ENCODE assay signal across 8 cellular contexts in the genomic region with DNA sequence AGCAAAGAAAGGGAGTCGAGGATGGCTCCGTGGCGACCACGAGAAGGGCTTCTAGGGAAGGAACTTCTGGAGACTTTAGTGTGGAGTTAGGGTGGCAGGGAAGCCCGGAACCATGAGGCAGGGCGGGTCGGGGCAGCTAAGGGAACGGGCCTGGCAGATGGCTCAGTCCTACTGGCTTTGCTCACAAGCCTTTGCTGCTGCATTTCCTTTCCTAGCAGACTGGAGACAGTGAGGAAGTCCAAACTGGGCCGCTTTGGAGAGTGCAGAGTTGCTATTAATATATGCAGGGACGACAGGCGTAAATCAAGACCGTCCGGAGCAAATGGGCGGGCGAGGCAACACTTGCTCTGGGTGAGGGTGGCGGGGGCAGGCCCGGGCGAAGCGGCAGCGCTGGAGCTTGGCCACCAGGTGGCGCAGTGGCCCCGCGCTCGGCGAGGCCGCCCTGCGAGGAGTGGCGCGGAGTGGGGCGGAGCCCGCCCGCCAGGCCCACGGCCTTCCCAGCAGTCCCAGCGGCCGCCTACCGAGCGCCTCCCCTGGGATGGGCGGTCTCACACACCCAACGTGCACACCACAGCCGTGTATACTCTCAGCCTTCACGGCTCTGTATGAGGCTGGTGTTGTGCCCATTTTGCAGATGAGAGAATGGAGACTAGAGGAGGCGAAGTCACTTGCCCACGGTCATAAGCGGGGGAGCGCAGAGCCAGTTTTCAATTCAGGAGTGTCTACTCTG. TPM values are rescaled to one million over a fixed set of nuclear protein-coding genes. Genes with fewer than 3 reads are reported as not detected.
A peak's percentile ranks its signal among the peaks of the same experiment; 100 is the strongest.
DNase-seq lines count a peak whose midpoint lies in the region; ATAC-seq and TF ChIP-seq lines count a peak whose summit lies in the region.

No MANE protein-coding gene starts in this region.

- peaks cover 15% of the 10 kb centered on the region for H3K4me1 Mint-ChIP-seq in activated naive CD4-positive, alpha-beta T cell treated with anti-CD3 and anti-CD28 coated beads for 36 hours (ENCODE audit: low read depth)

- H3K4me3 Mint-ChIP-seq in activated naive CD4-positive, alpha-beta T cell treated with anti-CD3 and anti-CD28 coated beads for 36 hours = peak overlapping the region; percentile 81

- TF ChIP-seq POLR2A in gastroesophageal sphincter (IDR thresholded peaks at IDR 0.05) = peak; percentile 37 to 65
- no peak for TF ChIP-seq POLR2A in testis (IDR thresholded peaks at IDR 0.05)

- H3K4me1 ChIP-seq in gastroesophageal sphincter (peaks cover 0 to 50% (median 11%) of the 10 kb centered on the region in 3 donors), osteoblast (ENCODE audit: insufficient read depth, low read length) (peaks cover 14% of the 10 kb centered on the region), testis (peaks cover 5% of the 10 kb centered on the region)

- CTCF ChIA-PET in activated naive CD4-positive, alpha-beta T cell treated with anti-CD3 and anti-CD28 coated beads for 36 hours (lab: Charles Lee) = interaction anchor here (0.6 to 8.3 kb wide), 7 partner anchors 16 to 209 kb away, joined by 3 to 94 read pairs (median 4); partner anchors contain the start of gene DCP1B

- H3K4me2 ChIP-seq in osteoblast (ENCODE audit: insufficient read depth, low read length) = peak overlapping the region; percentile 89

- H3K4me3 ChIP-seq in LNCaP clone FGC (ENCODE audit: low read depth, low read length) = peak overlapping the region; percentile 27
- peak overlapping the region; percentile 45 to 71 for H3K4me3 ChIP-seq in gastroesophageal sphincter
- peak overlapping the region; percentile 72 for H3K4me3 ChIP-seq in osteoblast (ENCODE audit: insufficient read depth, low read length)
- peak overlapping the region; percentile 62 to 76 for H3K4me3 ChIP-seq in testis

- no peaks in the 10 kb centered on the region for H3K36me3 ChIP-seq in gastroesophageal sphincter
- no peaks in the 10 kb centered on the region for H3K36me3 ChIP-seq in osteoblast (ENCODE audit: insufficient read depth, low read length)
- H3K36me3 ChIP-seq in testis (ENCODE audit: low read depth, missing control alignments) = no peaks in the 10 kb centered on the region

- H3K27me3 ChIP-seq in gastroesophageal sphincter (no peaks in the 10 kb centered on the region), osteoblast (ENCODE audit: insufficient read depth, low read length) (peaks cover 4% of the 10 kb centered on the region), testis (no peaks in the 10 kb centered on the region)

- in situ Hi-C loops in SK-MEL-5 (cut with HindIII; ENCODE audit: low pct_unique_long_range_greater_than_20kb, low sequenced_read_pairs) = loop anchor here (25.0 kb wide), 1 partner anchor 134 kb away; no protein-coding TSS in a partner anchor

- H3K27ac ChIP-seq in gastroesophageal sphincter = peak overlapping the region; percentile 30 to 88 (median 85)
- peak overlapping the region; percentile 15 for H3K27ac ChIP-seq in osteoblast (ENCODE audit: low read depth, low read length)
- peak overlapping the region; percentile 73 to 81 for H3K27ac ChIP-seq in testis

- H3K27me3 Mint-ChIP-seq in activated naive CD4-positive, alpha-beta T cell treated with anti-CD3 and anti-CD28 coated beads for 36 hours (ENCODE audit: low read depth) = no peaks in the 10 kb centered on the region

- no peaks in the 10 kb centered on the region for H3K79me2 ChIP-seq in osteoblast (ENCODE audit: insufficient read depth, low read length)

- H3K9me3 Mint-ChIP-seq in activated naive CD4-positive, alpha-beta T cell treated with anti-CD3 and anti-CD28 coated beads for 36 hours = no peaks in the 10 kb centered on the region

- no peaks in the 10 kb centered on the region for H4K20me1 ChIP-seq in osteoblast (ENCODE audit: insufficient read depth, low read length)

- TF ChIP-seq CTCF in LNCaP clone FGC (IDR thresholded peaks at IDR 0.05; ENCODE audit: control insufficient read depth, extremely low read depth, insufficient read depth) (peak; percentile 98), gastroesophageal sphincter (IDR thresholded peaks at IDR 0.05) (peak in 3 of 4 experiments; percentile 99 to 100 (median 100)), osteoblast (IDR thresholded peaks at IDR 0.05; ENCODE audit: extremely low read depth, low read depth, low read length) (peak; percentile 82), testis (IDR thresholded peaks at IDR 0.05) (peak; percentile 99 to 100 (median 100))

- DNase-seq in GM04504 (ENCODE audit: low read depth) = peak; percentile 78
- peak; percentile 79 for DNase-seq in GOT3 (lab: John Stamatoyannopoulos, UW)
- DNase-seq in LNCaP clone FGC (ENCODE audit: low read depth) = peak; percentile 69
- DNase-seq in SK-MEL-5 (ENCODE audit: low read depth, low spot score) = peak; percentile 87
- DNase-seq in activated naive CD4-positive, alpha-beta T cell treated with anti-CD3 and anti-CD28 coated beads for 36 hours = peak; percentile 94
- DNase-seq in osteoblast (ENCODE audit: insufficient read length, low spot score, missing footprints) = peak; percentile 99
- peak; percentile 94 for DNase-seq in testis

- H3K36me3 Mint-ChIP-seq in activated naive CD4-positive, alpha-beta T cell treated with anti-CD3 and anti-CD28 coated beads for 36 hours (ENCODE audit: low read depth) = no peaks in the 10 kb centered on the region

- TF ChIP-seq EP300 in gastroesophageal sphincter (IDR thresholded peaks at IDR 0.05) = no peak

- WGBS in gastroesophageal sphincter (ENCODE audit: low coverage in 1 of 2), 2 donors = 13% methylated on average over 7 of the region's 45 CpGs; no CpG with 5 or more reads in 1 of the 2 donors
- 3% methylated on average over 22 to 45 of the region's 45 CpGs for WGBS in testis, 2 donors

- H2AFZ ChIP-seq in osteoblast (ENCODE audit: low read length) = peak overlapping the region; percentile 89

- intact Hi-C loops in activated naive CD4-positive, alpha-beta T cell treated with anti-CD3 and anti-CD28 coated beads for 36 hours (cut with micrococcal nuclease) = loop anchor here (1.0 to 2.0 kb wide), 7 partner anchors 8 to 1017 kb away; partner anchors contain the start of genes DCP1B and ITFG2
- intact Hi-C loops in testis (cut with DNase I; ENCODE audit: low total_unique reads) = loop anchor here (5.0 kb wide), 1 partner anchor 141 kb away; no protein-coding TSS in a partner anchor

- H3K9me3 ChIP-seq in gastroesophageal sphincter (no peaks in the 10 kb centered on the region), osteoblast (ENCODE audit: low read depth, low read length) (no peaks in the 10 kb centered on the region), testis (no peaks in the 10 kb centered on the region)

- peak; percentile 96 for ATAC-seq in gastroesophageal sphincter

- peak overlapping the region; percentile 83 for H3K27ac Mint-ChIP-seq in activated naive CD4-positive, alpha-beta T cell treated with anti-CD3 and anti-CD28 coated beads for 36 hours

RNA-seq across cellular contexts. Expression of gene LRTM2, which starts 24.4 kb away (rescaled TPM):
- not detected in 2 replicates for total RNA-seq in SK-MEL-5 (2014; rRNA removed; shearing (Covaris generic))
- polyA plus RNA-seq in SK-MEL-5 (2015; cell fraction: cytosol; rRNA removed) = not detected in 2 replicates
- polyA plus RNA-seq in SK-MEL-5 (2015; cell fraction: nucleus; rRNA removed) = not detected in 2 replicates
- total RNA-seq in activated naive CD4-positive, alpha-beta T cell treated with anti-CD3 and anti-CD28 coated beads for 36 hours = not detected
- not detected for total RNA-seq in gastroesophageal sphincter
- total RNA-seq in osteoblast = not detected in 2 replicates
- under 1 TPM; 0.39 to 0.43 TPM for total RNA-seq in testis
- 0.96 TPM for polyA plus RNA-seq in testis (ENCODE audit: insufficient read depth, low read depth, low replicate concordance)

Comparison
In these comparisons a context has a peak if more than half of its experiments do, and no peak if none do; other contexts are left out.
1. Peak in every context shown above with its lines: DNase-seq, ATAC-seq, H3K4me3 ChIP-seq and H3K27ac ChIP-seq.
2. H3K27ac ChIP-seq: peak in every context shown above with its lines; median percentile 85 in gastroesophageal sphincter; 77 in testis; 15 in osteoblast.